Comparison of ENCODE assay signal across 1 cellular context in the genomic region with DNA sequence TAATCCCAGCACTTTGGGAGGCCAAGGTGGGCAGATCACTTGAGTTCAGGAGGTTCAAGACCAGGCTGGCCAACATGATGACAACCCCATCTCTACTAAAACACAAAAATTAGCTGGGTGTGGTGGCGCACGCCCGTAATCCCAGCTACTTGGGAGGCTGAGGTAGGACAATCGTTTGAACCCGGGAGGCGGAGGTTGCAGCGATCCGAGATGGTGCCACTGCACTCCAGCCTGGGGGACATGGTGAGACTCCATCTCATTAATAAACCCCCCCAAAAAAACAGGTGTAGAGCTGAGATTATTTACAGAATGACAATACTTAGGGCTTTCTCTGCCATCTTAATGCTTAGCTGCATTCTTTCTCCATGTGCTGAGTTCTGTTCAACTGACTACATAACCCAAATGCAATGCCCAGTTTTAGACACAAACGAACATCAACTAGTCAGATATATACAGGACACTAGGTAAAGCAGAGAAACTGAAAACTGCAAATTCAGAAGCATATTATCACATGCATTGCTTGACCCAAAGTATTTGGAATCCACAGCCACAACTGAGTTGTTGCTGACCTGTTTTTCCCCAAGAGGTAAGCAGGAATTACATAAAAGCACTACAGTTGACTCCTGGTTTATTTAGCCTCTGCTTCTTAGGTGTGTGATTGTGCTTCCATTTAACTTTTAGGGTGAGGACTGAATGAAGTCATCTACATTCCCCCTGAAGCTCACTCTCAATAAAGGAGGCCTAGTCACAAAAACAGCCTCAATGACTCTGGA.
TF ChIP-seq lines count a peak whose summit lies in the region.

No MANE protein-coding gene starts in this region.

TF ChIP-seq in GM23338, 12 proteins besides CTCF, POLR2A, EP300 and RAD21:
- TF ChIP-seq EZH2phosphoT487 (IDR thresholded peaks at IDR 0.05; ENCODE audit: unreplicated experiment) (no peak), ZNF331 (CRISPR knock-in tag; IDR thresholded peaks at IDR 0.05; ENCODE audit: low read depth) (no peak), ZNF462 (CRISPR knock-in tag; IDR thresholded peaks at IDR 0.05) (no peak), NANOG (IDR thresholded peaks at IDR 0.05; ENCODE audit: borderline replicate concordance) (no peak), JUNB (IDR thresholded peaks at IDR 0.05; ENCODE audit: unreplicated experiment) (no peak), STAT1 (IDR thresholded peaks at IDR 0.05; ENCODE audit: unreplicated experiment) (no peak), EZH2 (IDR thresholded peaks at IDR 0.05; ENCODE audit: low read depth, unreplicated experiment) (no peak), CREB1 (CRISPR knock-in tag; IDR thresholded peaks at IDR 0.05; ENCODE audit: low read depth) (no peak), ZNF114 (CRISPR knock-in tag; IDR thresholded peaks at IDR 0.05) (no peak), POLR2AphosphoS5 (IDR thresholded peaks at IDR 0.05; ENCODE audit: low read depth) (no peak)
- TF ChIP-seq, protein P1, sequence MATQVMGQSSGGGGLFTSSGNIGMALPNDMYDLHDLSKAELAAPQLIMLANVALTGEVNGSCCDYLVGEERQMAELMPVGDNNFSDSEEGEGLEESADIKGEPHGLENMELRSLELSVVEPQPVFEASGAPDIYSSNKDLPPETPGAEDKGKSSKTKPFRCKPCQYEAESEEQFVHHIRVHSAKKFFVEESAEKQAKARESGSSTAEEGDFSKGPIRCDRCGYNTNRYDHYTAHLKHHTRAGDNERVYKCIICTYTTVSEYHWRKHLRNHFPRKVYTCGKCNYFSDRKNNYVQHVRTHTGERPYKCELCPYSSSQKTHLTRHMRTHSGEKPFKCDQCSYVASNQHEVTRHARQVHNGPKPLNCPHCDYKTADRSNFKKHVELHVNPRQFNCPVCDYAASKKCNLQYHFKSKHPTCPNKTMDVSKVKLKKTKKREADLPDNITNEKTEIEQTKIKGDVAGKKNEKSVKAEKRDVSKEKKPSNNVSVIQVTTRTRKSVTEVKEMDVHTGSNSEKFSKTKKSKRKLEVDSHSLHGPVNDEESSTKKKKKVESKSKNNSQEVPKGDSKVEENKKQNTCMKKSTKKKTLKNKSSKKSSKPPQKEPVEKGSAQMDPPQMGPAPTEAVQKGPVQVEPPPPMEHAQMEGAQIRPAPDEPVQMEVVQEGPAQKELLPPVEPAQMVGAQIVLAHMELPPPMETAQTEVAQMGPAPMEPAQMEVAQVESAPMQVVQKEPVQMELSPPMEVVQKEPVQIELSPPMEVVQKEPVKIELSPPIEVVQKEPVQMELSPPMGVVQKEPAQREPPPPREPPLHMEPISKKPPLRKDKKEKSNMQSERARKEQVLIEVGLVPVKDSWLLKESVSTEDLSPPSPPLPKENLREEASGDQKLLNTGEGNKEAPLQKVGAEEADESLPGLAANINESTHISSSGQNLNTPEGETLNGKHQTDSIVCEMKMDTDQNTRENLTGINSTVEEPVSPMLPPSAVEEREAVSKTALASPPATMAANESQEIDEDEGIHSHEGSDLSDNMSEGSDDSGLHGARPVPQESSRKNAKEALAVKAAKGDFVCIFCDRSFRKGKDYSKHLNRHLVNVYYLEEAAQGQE (IDR thresholded peaks at IDR 0.05; ENCODE audit: unreplicated experiment), result no peak
- TF ChIP-seq, protein P2, sequence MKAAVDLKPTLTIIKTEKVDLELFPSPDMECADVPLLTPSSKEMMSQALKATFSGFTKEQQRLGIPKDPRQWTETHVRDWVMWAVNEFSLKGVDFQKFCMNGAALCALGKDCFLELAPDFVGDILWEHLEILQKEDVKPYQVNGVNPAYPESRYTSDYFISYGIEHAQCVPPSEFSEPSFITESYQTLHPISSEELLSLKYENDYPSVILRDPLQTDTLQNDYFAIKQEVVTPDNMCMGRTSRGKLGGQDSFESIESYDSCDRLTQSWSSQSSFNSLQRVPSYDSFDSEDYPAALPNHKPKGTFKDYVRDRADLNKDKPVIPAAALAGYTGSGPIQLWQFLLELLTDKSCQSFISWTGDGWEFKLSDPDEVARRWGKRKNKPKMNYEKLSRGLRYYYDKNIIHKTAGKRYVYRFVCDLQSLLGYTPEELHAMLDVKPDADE (IDR thresholded peaks at IDR 0.05), result no peak
TF ChIP-seq in GM23338: peak in this region for 0.
